Comparison of ENCODE assay signal across 8 cellular contexts in the genomic region with DNA sequence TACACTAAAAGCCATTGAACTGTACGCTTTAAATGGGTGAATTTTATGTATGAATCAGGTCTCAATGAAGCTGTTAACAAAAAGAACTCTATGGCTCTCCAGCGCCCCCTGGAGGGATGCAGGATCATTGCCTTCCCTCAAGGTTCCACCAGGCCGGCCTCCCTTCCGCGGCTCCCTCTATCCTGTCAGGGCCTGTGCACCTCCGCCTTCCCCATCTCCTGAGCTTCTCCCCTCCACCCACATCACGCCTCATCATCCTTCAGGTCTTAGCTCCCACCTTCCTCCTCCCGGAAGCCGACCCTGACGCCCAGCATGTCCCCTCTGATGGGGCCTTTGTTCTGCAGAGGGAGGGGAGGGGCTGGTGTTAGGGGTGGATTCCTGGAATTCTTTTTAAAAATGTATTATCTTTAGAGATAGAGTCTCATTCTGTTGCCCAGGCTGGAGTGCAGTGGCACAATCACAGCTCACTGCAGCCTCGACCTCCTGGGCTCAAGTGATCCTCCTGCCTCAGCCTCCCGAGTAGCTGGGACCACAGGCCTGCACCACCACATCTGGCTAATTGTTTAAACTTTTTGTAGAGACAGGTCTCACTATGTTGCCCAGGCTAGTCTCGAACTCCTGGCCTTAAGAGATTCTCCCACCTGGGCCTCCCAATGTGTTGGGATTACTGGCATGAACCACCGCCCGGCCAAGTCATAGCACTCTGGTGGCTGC. TPM values are rescaled to one million over a fixed set of nuclear protein-coding genes. Genes with fewer than 3 reads are reported as not detected.
DNase-seq lines count a peak whose midpoint lies in the region; ATAC-seq and TF ChIP-seq lines count a peak whose summit lies in the region.

No MANE protein-coding gene starts in this region.

- H3K4me3 Mint-ChIP-seq in central memory CD8-positive, alpha-beta T cell = no peak overlapping the region

- no peaks in the 10 kb centered on the region for H3K9me3 Mint-ChIP-seq in central memory CD8-positive, alpha-beta T cell

- H3K36me3 Mint-ChIP-seq in central memory CD8-positive, alpha-beta T cell (ENCODE audit: insufficient read depth) = no peaks in the 10 kb centered on the region

- peak; percentile 90 for TF ChIP-seq CTCF in GM12874 (IDR thresholded peaks at IDR 0.05; ENCODE audit: insufficient read depth, low read depth, low read length)

- peak; percentile 56 to 73 for ATAC-seq in activated CD4-positive, CD25-positive, alpha-beta regulatory T cell treated with anti-CD3 and anti-CD28 coated beads, Interleukin-2, amount 50 U/mL, for 24 hours
- ATAC-seq in central memory CD8-positive, alpha-beta T cell (replicated peaks; ENCODE audit: extremely low read depth, poor library complexity, severe bottlenecking) = peak; percentile 80
- ATAC-seq in GM19395 (IDR thresholded peaks at IDR 0.05; ENCODE audit: unreplicated experiment) = no peak

- no peak overlapping the region for H3K27ac Mint-ChIP-seq in central memory CD8-positive, alpha-beta T cell (ENCODE audit: low read depth)

- peaks cover 13% of the 10 kb centered on the region for H3K4me1 Mint-ChIP-seq in central memory CD8-positive, alpha-beta T cell

- H3K27me3 Mint-ChIP-seq in central memory CD8-positive, alpha-beta T cell = peaks cover 12% of the 10 kb centered on the region

- DNase-seq in A172 (ENCODE audit: low spot score) = peak; percentile 62
- DNase-seq in NCI-H2196 (lab: John Stamatoyannopoulos, UW; ENCODE audit: unreplicated experiment) = peak; percentile 81
- peak; percentile 72 to 87 for DNase-seq in central memory CD8-positive, alpha-beta T cell (ENCODE audit: low spot score in 2 of 2)
- peak; percentile 72 for DNase-seq in kidney tubule cell (ENCODE audit: low spot score)
- DNase-seq in stimulated activated CD4-positive, alpha-beta T cell treated with anti-CD3 and anti-CD28 coated beads, Interleukin-4, amount 100 ng/mL, for 1 hour = peak; percentile 85

RNA-seq across cellular contexts. Expression of gene MEIS3, which starts 27.7 kb away (rescaled TPM):
- 27.5 and 31.9 TPM in 2 replicates for total RNA-seq in A172 (2014; rRNA removed; shearing (Covaris generic))

RNA-seq across cellular contexts. Expression of gene DHX34, which starts 42.6 kb away (rescaled TPM):
- total RNA-seq in A172 (2014; rRNA removed; shearing (Covaris generic)) = 7.5 and 10.4 TPM in 2 replicates

RNA-seq across cellular contexts. Expression of gene C5AR2, which starts 59.7 kb away (rescaled TPM):
- 0.55 TPM in 1 of 2 replicates, not detected in the other for total RNA-seq in A172 (2014; rRNA removed; shearing (Covaris generic))
